2 cellular contexts compared by ENCODE assay signal in the genomic region with DNA sequence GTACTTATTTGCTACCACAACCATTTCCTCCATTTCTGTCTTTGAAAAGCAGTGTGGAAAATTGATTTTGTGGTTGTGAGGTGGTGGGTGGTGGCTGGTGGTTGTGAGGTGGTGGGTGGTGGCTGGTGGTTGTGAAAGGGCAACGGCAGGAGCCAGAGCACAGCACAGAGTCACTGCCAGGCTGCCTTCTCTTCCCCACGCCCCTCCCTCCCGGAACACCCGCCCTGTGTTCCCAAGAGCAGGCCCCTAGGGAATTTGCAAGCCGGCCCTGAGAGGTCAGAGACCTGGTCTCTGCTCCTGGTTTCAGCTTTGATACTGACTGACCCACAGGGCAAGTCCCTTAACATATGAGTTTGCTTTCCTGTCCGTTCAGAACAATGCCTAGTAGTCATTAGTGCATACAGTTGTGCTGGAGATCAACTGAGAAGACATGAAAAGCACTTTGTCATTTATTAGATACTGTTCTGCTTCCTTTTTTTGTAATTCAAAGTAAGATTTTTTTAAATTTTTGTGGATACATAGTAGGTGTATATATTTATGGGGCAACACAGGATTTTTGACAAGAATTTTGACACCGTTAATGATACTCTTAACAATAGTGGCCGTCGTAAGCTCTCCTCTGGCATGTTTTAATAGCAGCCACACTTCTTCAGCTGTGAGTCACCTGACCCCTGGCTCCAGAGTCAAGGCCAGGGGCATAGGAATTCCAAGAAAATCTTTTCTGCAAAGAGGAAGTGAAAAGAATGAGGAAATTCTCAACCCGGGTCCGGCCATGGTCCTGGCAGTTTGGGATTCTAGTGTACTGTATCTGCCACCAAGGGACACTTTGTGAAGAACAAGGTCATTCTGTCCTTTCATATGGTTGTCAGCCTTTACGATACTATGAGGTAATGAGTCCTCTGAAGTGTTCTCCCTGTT.
TF ChIP-seq lines count a peak whose summit lies in the region.

No MANE protein-coding gene starts in this region.

TF ChIP-seq in GM12878, 131 proteins besides CTCF, POLR2A, EP300 and RAD21:
- TF ChIP-seq RBBP5 (conservative IDR thresholded peaks at IDR 0.05) (no peak), MEF2B (IDR thresholded peaks at IDR 0.05; ENCODE audit: partially characterized antibody, poor library complexity, severe bottlenecking) (peak; percentile 44)

TF ChIP-seq in HepG2, 621 proteins besides CTCF, POLR2A, EP300 and RAD21 (continues in another document):
- TF ChIP-seq ZNF331 (CRISPR knock-in tag; IDR thresholded peaks at IDR 0.05): peak; percentile 90
- TF ChIP-seq HOXA5 (CRISPR knock-in tag; IDR thresholded peaks at IDR 0.05): 0 out of 2 replicates have a peak, but pooled peaks have one; percentile 63
- TF ChIP-seq, protein P1, sequence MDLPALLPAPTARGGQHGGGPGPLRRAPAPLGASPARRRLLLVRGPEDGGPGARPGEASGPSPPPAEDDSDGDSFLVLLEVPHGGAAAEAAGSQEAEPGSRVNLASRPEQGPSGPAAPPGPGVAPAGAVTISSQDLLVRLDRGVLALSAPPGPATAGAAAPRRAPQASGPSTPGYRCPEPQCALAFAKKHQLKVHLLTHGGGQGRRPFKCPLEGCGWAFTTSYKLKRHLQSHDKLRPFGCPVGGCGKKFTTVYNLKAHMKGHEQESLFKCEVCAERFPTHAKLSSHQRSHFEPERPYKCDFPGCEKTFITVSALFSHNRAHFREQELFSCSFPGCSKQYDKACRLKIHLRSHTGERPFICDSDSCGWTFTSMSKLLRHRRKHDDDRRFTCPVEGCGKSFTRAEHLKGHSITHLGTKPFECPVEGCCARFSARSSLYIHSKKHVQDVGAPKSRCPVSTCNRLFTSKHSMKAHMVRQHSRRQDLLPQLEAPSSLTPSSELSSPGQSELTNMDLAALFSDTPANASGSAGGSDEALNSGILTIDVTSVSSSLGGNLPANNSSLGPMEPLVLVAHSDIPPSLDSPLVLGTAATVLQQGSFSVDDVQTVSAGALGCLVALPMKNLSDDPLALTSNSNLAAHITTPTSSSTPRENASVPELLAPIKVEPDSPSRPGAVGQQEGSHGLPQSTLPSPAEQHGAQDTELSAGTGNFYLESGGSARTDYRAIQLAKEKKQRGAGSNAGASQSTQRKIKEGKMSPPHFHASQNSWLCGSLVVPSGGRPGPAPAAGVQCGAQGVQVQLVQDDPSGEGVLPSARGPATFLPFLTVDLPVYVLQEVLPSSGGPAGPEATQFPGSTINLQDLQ (CRISPR knock-in tag; IDR thresholded peaks at IDR 0.05): no peak
- TF ChIP-seq, protein P2, sequence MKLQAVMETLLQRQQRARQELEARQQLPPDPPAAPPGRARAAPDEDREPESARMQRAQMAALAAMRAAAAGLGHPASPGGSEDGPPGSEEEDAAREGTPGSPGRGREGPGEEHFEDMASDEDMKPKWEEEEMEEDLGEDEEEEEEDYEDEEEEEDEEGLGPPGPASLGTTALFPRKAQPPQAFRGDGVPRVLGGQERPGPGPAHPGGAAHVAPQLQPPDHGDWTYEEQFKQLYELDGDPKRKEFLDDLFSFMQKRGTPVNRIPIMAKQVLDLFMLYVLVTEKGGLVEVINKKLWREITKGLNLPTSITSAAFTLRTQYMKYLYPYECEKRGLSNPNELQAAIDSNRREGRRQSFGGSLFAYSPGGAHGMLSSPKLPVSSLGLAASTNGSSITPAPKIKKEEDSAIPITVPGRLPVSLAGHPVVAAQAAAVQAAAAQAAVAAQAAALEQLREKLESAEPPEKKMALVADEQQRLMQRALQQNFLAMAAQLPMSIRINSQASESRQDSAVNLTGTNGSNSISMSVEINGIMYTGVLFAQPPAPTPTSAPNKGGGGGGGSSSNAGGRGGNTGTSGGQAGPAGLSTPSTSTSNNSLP (IDR thresholded peaks at IDR 0.05; ENCODE audit: low read depth, low read length): peak; percentile 49; the same call in 1 of the 2 replicates
- no peak for TF ChIP-seq WIZ (CRISPR knock-in tag; IDR thresholded peaks at IDR 0.05)
- TF ChIP-seq, protein P3, sequence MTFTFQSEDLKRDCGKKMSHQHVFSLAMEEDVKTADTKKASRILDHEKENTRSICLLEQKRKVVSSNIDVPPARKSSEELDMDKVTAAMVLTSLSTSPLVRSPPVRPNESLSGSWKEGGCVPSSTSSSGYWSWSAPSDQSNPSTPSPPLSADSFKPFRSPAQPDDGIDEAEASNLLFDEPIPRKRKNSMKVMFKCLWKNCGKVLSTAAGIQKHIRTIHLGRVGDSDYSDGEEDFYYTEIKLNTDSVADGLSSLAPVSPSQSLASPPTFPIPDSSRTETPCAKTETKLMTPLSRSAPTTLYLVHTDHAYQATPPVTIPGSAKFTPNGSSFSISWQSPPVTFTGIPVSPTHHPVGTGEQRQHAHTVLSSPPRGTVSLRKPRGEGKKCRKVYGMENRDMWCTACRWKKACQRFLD (CRISPR knock-in tag; IDR thresholded peaks at IDR 0.05; ENCODE audit: borderline replicate concordance): no peak
- TF ChIP-seq RXRA (CRISPR knock-in tag; IDR thresholded peaks at IDR 0.05): peak; percentile 91
- no peak for TF ChIP-seq ZNF720 (CRISPR knock-in tag; IDR thresholded peaks at IDR 0.05)
- no peak for TF ChIP-seq ZNF629 (CRISPR knock-in tag; conservative IDR thresholded peaks at IDR 0.05)
- peak; percentile 61 for TF ChIP-seq NFIC (IDR thresholded peaks at IDR 0.05; ENCODE audit: low read length)
- peak; percentile 69; the same call in 1 of the 2 replicates for TF ChIP-seq PITX1 (CRISPR knock-in tag; IDR thresholded peaks at IDR 0.05)
- peak; percentile 49; the same call in 1 of the 2 replicates for TF ChIP-seq ZNF614 (CRISPR knock-in tag; IDR thresholded peaks at IDR 0.05; ENCODE audit: borderline replicate concordance)
- TF ChIP-seq ZNF546 (CRISPR knock-in tag; conservative IDR thresholded peaks at IDR 0.05): no peak
- TF ChIP-seq, protein P4, sequence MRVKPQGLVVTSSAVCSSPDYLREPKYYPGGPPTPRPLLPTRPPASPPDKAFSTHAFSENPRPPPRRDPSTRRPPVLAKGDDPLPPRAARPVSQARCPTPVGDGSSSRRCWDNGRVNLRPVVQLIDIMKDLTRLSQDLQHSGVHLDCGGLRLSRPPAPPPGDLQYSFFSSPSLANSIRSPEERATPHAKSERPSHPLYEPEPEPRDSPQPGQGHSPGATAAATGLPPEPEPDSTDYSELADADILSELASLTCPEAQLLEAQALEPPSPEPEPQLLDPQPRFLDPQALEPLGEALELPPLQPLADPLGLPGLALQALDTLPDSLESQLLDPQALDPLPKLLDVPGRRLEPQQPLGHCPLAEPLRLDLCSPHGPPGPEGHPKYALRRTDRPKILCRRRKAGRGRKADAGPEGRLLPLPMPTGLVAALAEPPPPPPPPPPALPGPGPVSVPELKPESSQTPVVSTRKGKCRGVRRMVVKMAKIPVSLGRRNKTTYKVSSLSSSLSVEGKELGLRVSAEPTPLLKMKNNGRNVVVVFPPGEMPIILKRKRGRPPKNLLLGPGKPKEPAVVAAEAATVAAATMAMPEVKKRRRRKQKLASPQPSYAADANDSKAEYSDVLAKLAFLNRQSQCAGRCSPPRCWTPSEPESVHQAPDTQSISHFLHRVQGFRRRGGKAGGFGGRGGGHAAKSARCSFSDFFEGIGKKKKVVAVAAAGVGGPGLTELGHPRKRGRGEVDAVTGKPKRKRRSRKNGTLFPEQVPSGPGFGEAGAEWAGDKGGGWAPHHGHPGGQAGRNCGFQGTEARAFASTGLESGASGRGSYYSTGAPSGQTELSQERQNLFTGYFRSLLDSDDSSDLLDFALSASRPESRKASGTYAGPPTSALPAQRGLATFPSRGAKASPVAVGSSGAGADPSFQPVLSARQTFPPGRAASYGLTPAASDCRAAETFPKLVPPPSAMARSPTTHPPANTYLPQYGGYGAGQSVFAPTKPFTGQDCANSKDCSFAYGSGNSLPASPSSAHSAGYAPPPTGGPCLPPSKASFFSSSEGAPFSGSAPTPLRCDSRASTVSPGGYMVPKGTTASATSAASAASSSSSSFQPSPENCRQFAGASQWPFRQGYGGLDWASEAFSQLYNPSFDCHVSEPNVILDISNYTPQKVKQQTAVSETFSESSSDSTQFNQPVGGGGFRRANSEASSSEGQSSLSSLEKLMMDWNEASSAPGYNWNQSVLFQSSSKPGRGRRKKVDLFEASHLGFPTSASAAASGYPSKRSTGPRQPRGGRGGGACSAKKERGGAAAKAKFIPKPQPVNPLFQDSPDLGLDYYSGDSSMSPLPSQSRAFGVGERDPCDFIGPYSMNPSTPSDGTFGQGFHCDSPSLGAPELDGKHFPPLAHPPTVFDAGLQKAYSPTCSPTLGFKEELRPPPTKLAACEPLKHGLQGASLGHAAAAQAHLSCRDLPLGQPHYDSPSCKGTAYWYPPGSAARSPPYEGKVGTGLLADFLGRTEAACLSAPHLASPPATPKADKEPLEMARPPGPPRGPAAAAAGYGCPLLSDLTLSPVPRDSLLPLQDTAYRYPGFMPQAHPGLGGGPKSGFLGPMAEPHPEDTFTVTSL (CRISPR knock-in tag; IDR thresholded peaks at IDR 0.05; ENCODE audit: borderline replicate concordance): peak; percentile 89; the same call in 1 of the 2 replicates
- TF ChIP-seq THYN1 (CRISPR knock-in tag; IDR thresholded peaks at IDR 0.05; ENCODE audit: borderline replicate concordance, low read depth): no peak
- TF ChIP-seq, protein P5, sequence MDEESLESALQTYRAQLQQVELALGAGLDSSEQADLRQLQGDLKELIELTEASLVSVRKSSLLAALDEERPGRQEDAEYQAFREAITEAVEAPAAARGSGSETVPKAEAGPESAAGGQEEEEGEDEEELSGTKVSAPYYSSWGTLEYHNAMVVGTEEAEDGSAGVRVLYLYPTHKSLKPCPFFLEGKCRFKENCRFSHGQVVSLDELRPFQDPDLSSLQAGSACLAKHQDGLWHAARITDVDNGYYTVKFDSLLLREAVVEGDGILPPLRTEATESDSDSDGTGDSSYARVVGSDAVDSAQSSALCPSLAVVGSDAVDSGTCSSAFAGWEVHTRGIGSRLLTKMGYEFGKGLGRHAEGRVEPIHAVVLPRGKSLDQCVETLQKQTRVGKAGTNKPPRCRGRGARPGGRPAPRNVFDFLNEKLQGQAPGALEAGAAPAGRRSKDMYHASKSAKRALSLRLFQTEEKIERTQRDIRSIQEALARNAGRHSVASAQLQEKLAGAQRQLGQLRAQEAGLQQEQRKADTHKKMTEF (CRISPR knock-in tag; IDR thresholded peaks at IDR 0.05): peak; percentile 52
- TF ChIP-seq RAD51 (IDR thresholded peaks at IDR 0.05; ENCODE audit: borderline replicate concordance): no peak
- no peak for TF ChIP-seq HCFC1 (IDR thresholded peaks at IDR 0.05; ENCODE audit: low read depth, low read length)
- TF ChIP-seq PCBP2 (optimal IDR thresholded peaks at IDR 0.05; ENCODE audit: low read depth, low read length, poor library complexity, severe bottlenecking): no peak
- 0 out of 2 replicates have a peak, but pooled peaks have one; percentile 57 for TF ChIP-seq ZBTB3 (CRISPR knock-in tag; IDR thresholded peaks at IDR 0.05; ENCODE audit: borderline replicate concordance, low read depth)
- TF ChIP-seq SALL1 (CRISPR knock-in tag; IDR thresholded peaks at IDR 0.05): peak; percentile 92
- no peak for TF ChIP-seq ZNF138 (CRISPR knock-in tag; IDR thresholded peaks at IDR 0.05; ENCODE audit: low read depth)
- peak; percentile 83 for TF ChIP-seq TEAD3 (CRISPR knock-in tag; optimal IDR thresholded peaks at IDR 0.05; ENCODE audit: borderline replicate concordance)
- TF ChIP-seq, protein P6, sequence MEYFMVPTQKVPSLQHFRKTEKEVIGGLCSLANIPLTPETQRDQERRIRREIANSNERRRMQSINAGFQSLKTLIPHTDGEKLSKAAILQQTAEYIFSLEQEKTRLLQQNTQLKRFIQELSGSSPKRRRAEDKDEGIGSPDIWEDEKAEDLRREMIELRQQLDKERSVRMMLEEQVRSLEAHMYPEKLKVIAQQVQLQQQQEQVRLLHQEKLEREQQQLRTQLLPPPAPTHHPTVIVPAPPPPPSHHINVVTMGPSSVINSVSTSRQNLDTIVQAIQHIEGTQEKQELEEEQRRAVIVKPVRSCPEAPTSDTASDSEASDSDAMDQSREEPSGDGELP (IDR thresholded peaks at IDR 0.05; ENCODE audit: borderline replicate concordance, low read depth): peak; percentile 82
- TF ChIP-seq, protein P7, sequence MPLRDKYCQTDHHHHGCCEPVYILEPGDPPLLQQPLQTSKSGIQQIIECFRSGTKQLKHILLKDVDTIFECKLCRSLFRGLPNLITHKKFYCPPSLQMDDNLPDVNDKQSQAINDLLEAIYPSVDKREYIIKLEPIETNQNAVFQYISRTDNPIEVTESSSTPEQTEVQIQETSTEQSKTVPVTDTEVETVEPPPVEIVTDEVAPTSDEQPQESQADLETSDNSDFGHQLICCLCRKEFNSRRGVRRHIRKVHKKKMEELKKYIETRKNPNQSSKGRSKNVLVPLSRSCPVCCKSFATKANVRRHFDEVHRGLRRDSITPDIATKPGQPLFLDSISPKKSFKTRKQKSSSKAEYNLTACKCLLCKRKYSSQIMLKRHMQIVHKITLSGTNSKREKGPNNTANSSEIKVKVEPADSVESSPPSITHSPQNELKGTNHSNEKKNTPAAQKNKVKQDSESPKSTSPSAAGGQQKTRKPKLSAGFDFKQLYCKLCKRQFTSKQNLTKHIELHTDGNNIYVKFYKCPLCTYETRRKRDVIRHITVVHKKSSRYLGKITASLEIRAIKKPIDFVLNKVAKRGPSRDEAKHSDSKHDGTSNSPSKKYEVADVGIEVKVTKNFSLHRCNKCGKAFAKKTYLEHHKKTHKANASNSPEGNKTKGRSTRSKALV (CRISPR knock-in tag; IDR thresholded peaks at IDR 0.05): no peak
- peak; percentile 56 for TF ChIP-seq GABPB1 (CRISPR knock-in tag; IDR thresholded peaks at IDR 0.05)
- TF ChIP-seq U2AF1 (optimal IDR thresholded peaks at IDR 0.05; ENCODE audit: low read depth, low read length): no peak
- TF ChIP-seq TBX2 (CRISPR knock-in tag; IDR thresholded peaks at IDR 0.05; ENCODE audit: borderline replicate concordance): peak; percentile 93
- TF ChIP-seq MIER3 (CRISPR knock-in tag; IDR thresholded peaks at IDR 0.05; ENCODE audit: borderline replicate concordance): peak; percentile 67; the same call in 1 of the 2 replicates
- peak; percentile 74 for TF ChIP-seq DPF2 (CRISPR knock-in tag; IDR thresholded peaks at IDR 0.05; ENCODE audit: borderline replicate concordance, low read depth)
- no peak for TF ChIP-seq ZNF552 (CRISPR knock-in tag; IDR thresholded peaks at IDR 0.05; ENCODE audit: borderline replicate concordance)
- TF ChIP-seq SOX5 (CRISPR knock-in tag; IDR thresholded peaks at IDR 0.05; ENCODE audit: borderline replicate concordance): peak; percentile 96
